18 cellular contexts compared by ENCODE assay signal in genomic region chr1:145987926-145988325, GRCh38. TPM values are rescaled to one million over a fixed set of nuclear protein-coding genes. Genes with fewer than 3 reads are reported as not detected.
DNase-seq lines count a peak whose midpoint lies in the region; ATAC-seq and TF ChIP-seq lines count a peak whose summit lies in the region.
"Had no signal": no experiment of that assay in that cellular context is flagged by ENCODE, and none has a peak within 500 bp of the region (broad histone marks: within the 10 kb centered on the region; RNA-seq: fewer than 3 reads in every experiment).

No MANE protein-coding gene starts in this region.

- H3K27me3 Mint-ChIP-seq in activated naive CD4-positive, alpha-beta T cell treated with anti-CD3 and anti-CD28 coated beads, Interleukin-2, amount 10 ng/mL, durations not matched to agents 7 days and 5 days = no peaks in the 10 kb centered on the region
- no peaks in the 10 kb centered on the region for H3K27me3 Mint-ChIP-seq in activated naive CD8-positive, alpha-beta T cell
- H3K27me3 Mint-ChIP-seq in memory B cell = no peaks in the 10 kb centered on the region

- DNase-seq in activated naive CD4-positive, alpha-beta T cell treated with anti-CD3 and anti-CD28 coated beads, Interleukin-2, amount 10 ng/mL, durations not matched to agents 7 days and 5 days = no peak
- no peak for DNase-seq in activated naive CD4-positive, alpha-beta T cell treated with Interleukin-2 at 50 U/mL for 16 hours
- DNase-seq in memory B cell (ENCODE audit: low spot score in 2 of 2) = no peak
- DNase-seq in thyroid gland = no peak
- DNase-seq in NCI-H524 treated with DMSO at 0.1 percent for 48 hours (lab: John Stamatoyannopoulos, UW) = no peak
- DNase-seq in posterior vena cava (ENCODE audit: low spot score) = no peak
- DNase-seq: ACHN, brain microvascular endothelial cell, foreskin keratinocyte, mucosa of descending colon, NCI-H187 treated with DMSO at 0.1 percent for 48 hours, NCI-H524, posterior cingulate gyrus, T-helper 2 cell had no signal

- H3K4me1 ChIP-seq in thyroid gland = peaks cover 38 to 68% of the 10 kb centered on the region in 2 donors

- intact Hi-C loops in thyroid gland (cut with DNase I) = no loop called here
- intact Hi-C loops in posterior vena cava (cut with DNase I) = no loop called here

- no peaks in the 10 kb centered on the region for H3K9me3 ChIP-seq in thyroid gland
- H3K9me3 ChIP-seq: mucosa of descending colon, Peyer's patch had no signal

- no peak overlapping the region for H3K4me3 ChIP-seq in thyroid gland (replicated peaks in 1 of 3)
- H3K4me3 ChIP-seq: mucosa of descending colon, Peyer's patch had no signal

- no peak overlapping the region for H3K4me3 Mint-ChIP-seq in activated naive CD4-positive, alpha-beta T cell treated with anti-CD3 and anti-CD28 coated beads, Interleukin-2, amount 10 ng/mL, durations not matched to agents 7 days and 5 days
- no peak overlapping the region for H3K4me3 Mint-ChIP-seq in activated naive CD8-positive, alpha-beta T cell
- H3K4me3 Mint-ChIP-seq in memory B cell = no peak overlapping the region

- H3K36me3 Mint-ChIP-seq in activated naive CD4-positive, alpha-beta T cell treated with anti-CD3 and anti-CD28 coated beads, Interleukin-2, amount 10 ng/mL, durations not matched to agents 7 days and 5 days = peaks cover 22% of the 10 kb centered on the region
- H3K36me3 Mint-ChIP-seq in activated naive CD8-positive, alpha-beta T cell = peaks cover 5% of the 10 kb centered on the region
- peaks cover 12% of the 10 kb centered on the region for H3K36me3 Mint-ChIP-seq in memory B cell

- H3K9me3 Mint-ChIP-seq in activated naive CD4-positive, alpha-beta T cell treated with anti-CD3 and anti-CD28 coated beads, Interleukin-2, amount 10 ng/mL, durations not matched to agents 7 days and 5 days = no peaks in the 10 kb centered on the region
- H3K9me3 Mint-ChIP-seq in activated naive CD8-positive, alpha-beta T cell (ENCODE audit: low read depth) = peaks cover 3% of the 10 kb centered on the region
- H3K9me3 Mint-ChIP-seq in memory B cell = no peaks in the 10 kb centered on the region

- H3K36me3 ChIP-seq in thyroid gland = peaks cover 11 to 12% of the 10 kb centered on the region in 2 donors

- no peak for TF ChIP-seq CTCF in thyroid gland (IDR thresholded peaks at IDR 0.05)

- WGBS in thyroid gland, 2 donors = 96 to 97% methylated on average over 1 of the region's 1 CpG

- peaks cover 67% of the 10 kb centered on the region for H3K4me1 Mint-ChIP-seq in activated naive CD4-positive, alpha-beta T cell treated with anti-CD3 and anti-CD28 coated beads, Interleukin-2, amount 10 ng/mL, durations not matched to agents 7 days and 5 days
- H3K4me1 Mint-ChIP-seq in activated naive CD8-positive, alpha-beta T cell (ENCODE audit: low read depth) = peaks cover 72% of the 10 kb centered on the region
- peaks cover 63% of the 10 kb centered on the region for H3K4me1 Mint-ChIP-seq in memory B cell

- CTCF ChIA-PET in activated naive CD4-positive, alpha-beta T cell treated with anti-CD3 and anti-CD28 coated beads, Interleukin-2, amount 10 ng/mL, durations not matched to agents 7 days and 5 days (lab: Charles Lee) = interaction anchor here (1.7 to 11.5 kb wide), 2 partner anchors 8 to 19 kb away, joined by 6 to 132 read pairs; no protein-coding TSS in a partner anchor

- peak overlapping the region; percentile 47 to 96 (median 94) for H3K27ac ChIP-seq in thyroid gland
- H3K27ac ChIP-seq: brain microvascular endothelial cell, foreskin keratinocyte had no signal

- no peaks in the 10 kb centered on the region for H3K27me3 ChIP-seq in thyroid gland
- H3K27me3 ChIP-seq: brain microvascular endothelial cell, foreskin keratinocyte, Peyer's patch had no signal

- TF ChIP-seq POLR2A in thyroid gland (IDR thresholded peaks at IDR 0.05) = no peak

- ATAC-seq in memory B cell (ENCODE audit: low read depth) (no peak), HG03045 (IDR thresholded peaks at IDR 0.05; ENCODE audit: unreplicated experiment) (no peak)
- ATAC-seq: foreskin keratinocyte, mucosa of descending colon had no signal

- H3K27ac Mint-ChIP-seq in activated naive CD4-positive, alpha-beta T cell treated with anti-CD3 and anti-CD28 coated beads, Interleukin-2, amount 10 ng/mL, durations not matched to agents 7 days and 5 days = peak overlapping the region; percentile 34
- peak overlapping the region; percentile 73 for H3K27ac Mint-ChIP-seq in activated naive CD8-positive, alpha-beta T cell
- H3K27ac Mint-ChIP-seq in memory B cell = peak overlapping the region; percentile 82

RNA-seq across cellular contexts. Expression of gene TXNIP, which starts 8.5 kb away (rescaled TPM):
- 1,000 to 10,000 TPM in 2 of 4 donors, 100 to 1,000 TPM in 2; 739 to 2,947 (median 1,128) TPM for total RNA-seq in thyroid gland
- 100 to 1,000 TPM; 393 to 441 TPM for total RNA-seq in posterior vena cava

RNA-seq across cellular contexts. Expression of gene POLR3GL, which starts 23.4 kb away (rescaled TPM):
- total RNA-seq in thyroid gland (10 to 100 TPM; 12.5 to 36.4 (median 22.7) TPM), posterior vena cava (10 to 100 TPM; 22.8 to 23.8 TPM)

RNA-seq across cellular contexts. Expression of gene ANKRD34A, which starts 23.6 kb away (rescaled TPM):
- 1 to 10 TPM in 2 of 4 donors, under 1 TPM in 2; 0.13 to 2.0 (median 0.97) TPM for total RNA-seq in thyroid gland
- 1 to 10 TPM; 2.3 TPM for total RNA-seq in posterior vena cava

RNA-seq across cellular contexts. Expression of gene LIX1L, which starts 30.1 kb away (rescaled TPM):
- total RNA-seq in thyroid gland (10 to 100 TPM; 18.7 to 26.9 (median 20.3) TPM), posterior vena cava (10 to 100 TPM; 45.5 to 45.8 TPM)

RNA-seq across cellular contexts. Expression of gene HJV, which starts 33.6 kb away (rescaled TPM):
- total RNA-seq in thyroid gland (not detected), posterior vena cava (not detected)
- total RNA-seq: foreskin keratinocyte, HT-29, mucosa of descending colon, Peyer's patch had no signal
